In genomic region chr17:74512624-74513084, GRCh38 we compare ENCODE assay signal across 10 cellular contexts. TPM values are rescaled to one million over a fixed set of nuclear protein-coding genes. Genes with fewer than 3 reads are reported as not detected.
DNase-seq lines count a peak whose midpoint lies in the region; ATAC-seq and TF ChIP-seq lines count a peak whose summit lies in the region.
"Had no signal": no experiment of that assay in that cellular context is flagged by ENCODE, and none has a peak within 500 bp of the region (broad histone marks: within the 10 kb centered on the region; RNA-seq: fewer than 3 reads in every experiment).

No MANE protein-coding gene starts in this region.

- POLR2A ChIA-PET in activated B cell treated with CpG ODN at 0.5 μM for 24 hours (lab: Charles Lee), result interaction anchor here (1.0 kb wide), 1 partner anchor 16 kb away, joined by 3 read pairs; no protein-coding TSS in a partner anchor

- WGBS in psoas muscle, 3 donors, result 50 to 77% (median 65%) methylated on average over 7 of the region's 7 CpGs

- intact Hi-C loops in activated B cell treated with CpG ODN at 0.5 μM for 24 hours (cut with micrococcal nuclease), result loop anchor here (1.0 kb wide), 1 partner anchor 16 kb away; no protein-coding TSS in a partner anchor
- intact Hi-C loops in psoas muscle (cut with DNase I), result no loop called here

- peaks cover 17% of the 10 kb centered on the region for H3K4me1 ChIP-seq in psoas muscle
- H3K4me1 ChIP-seq: ascending aorta had no signal

- DNase-seq in activated B cell treated with CpG ODN at 0.5 μM for 24 hours, result no peak
- no peak for DNase-seq in psoas muscle
- no peak for DNase-seq in H7
- DNase-seq in activated effector memory CD4-positive, alpha-beta T cell treated with anti-CD3 and anti-CD28 coated beads, Interleukin-2, amount 50 U/mL, for 16 hours, result no peak
- DNase-seq in LoVo (ENCODE audit: low spot score), result no peak

- H3K4me3 Mint-ChIP-seq in activated B cell treated with CpG ODN at 0.5 μM for 24 hours, result peak overlapping the region; percentile 44

- H3K4me1 Mint-ChIP-seq in activated B cell treated with CpG ODN at 0.5 μM for 24 hours, result peaks cover 26% of the 10 kb centered on the region

- H3K27me3 Mint-ChIP-seq in activated B cell treated with CpG ODN at 0.5 μM for 24 hours, result peaks cover 5% of the 10 kb centered on the region

- TF ChIP-seq CTCF in activated B cell treated with CpG ODN at 0.5 μM for 24 hours (IDR thresholded peaks at IDR 0.05), result no peak
- TF ChIP-seq CTCF in psoas muscle (IDR thresholded peaks at IDR 0.05), result no peak

- H3K9me3 Mint-ChIP-seq in activated B cell treated with CpG ODN at 0.5 μM for 24 hours, result peaks cover 14% of the 10 kb centered on the region

- H3K36me3 Mint-ChIP-seq in activated B cell treated with CpG ODN at 0.5 μM for 24 hours (ENCODE audit: low read depth), result peaks cover 2% of the 10 kb centered on the region

- H3K36me3 ChIP-seq in psoas muscle (ENCODE audit: insufficient read depth in 1 of 2, low read depth in 1 of 2), result no peaks in the 10 kb centered on the region
- no peaks in the 10 kb centered on the region for H3K36me3 ChIP-seq in H7 (replicated peaks; ENCODE audit: control insufficient read depth, insufficient read depth, low read length)
- H3K36me3 ChIP-seq: ascending aorta had no signal

- H3K27ac ChIP-seq in psoas muscle, result peak overlapping the region; percentile 30

- H3K4me3 ChIP-seq in psoas muscle, result no peak overlapping the region
- H3K4me3 ChIP-seq in H7 (ENCODE audit: insufficient read depth, low read depth, low read length), result no peak overlapping the region
- H3K4me3 ChIP-seq: ascending aorta had no signal

- H3K27ac Mint-ChIP-seq in activated B cell treated with CpG ODN at 0.5 μM for 24 hours, result peak overlapping the region; percentile 71

- no peaks in the 10 kb centered on the region for H3K9me3 ChIP-seq in psoas muscle
- H3K9me3 ChIP-seq: ascending aorta had no signal

- H3K27me3 ChIP-seq in psoas muscle (ENCODE audit: insufficient read depth in 3 of 3, low read length in 2 of 3) (no peaks in the 10 kb centered on the region), H7 (ENCODE audit: control insufficient read depth, insufficient read depth, low read length) (no peaks in the 10 kb centered on the region)
- H3K27me3 ChIP-seq: ascending aorta had no signal

- ATAC-seq in GM18517 (IDR thresholded peaks at IDR 0.05; ENCODE audit: unreplicated experiment) (peak; percentile 48), HG02885 (IDR thresholded peaks at IDR 0.05; ENCODE audit: poor library complexity, unreplicated experiment) (peak; percentile 61), activated B cell treated with CpG ODN at 0.5 μM for 24 hours (ENCODE audit: low read depth) (peak; percentile 82), psoas muscle (peak; percentile 79 to 94 (median 90)), HG03025 (IDR thresholded peaks at IDR 0.05; ENCODE audit: low FRiP score, unreplicated experiment) (no peak)

- CTCF ChIA-PET in activated B cell treated with CpG ODN at 0.5 μM for 24 hours (lab: Charles Lee), result interaction anchor here (1.3 to 1.5 kb wide), 2 partner anchors 56 to 144 kb away, joined by 3 to 4 read pairs; no protein-coding TSS in a partner anchor

RNA-seq across cellular contexts. Expression of gene CD300LB, which starts 18.6 kb away (rescaled TPM):
- total RNA-seq in activated B cell treated with CpG ODN at 0.5 μM for 24 hours (not detected in 2 replicates), psoas muscle (under 1 TPM in 2 of 4 donors, not detected in 2; 0.11 to 0.15 TPM)
- under 1 TPM in 2 of 3 donors, not detected in 1; 0.01 to 0.05 TPM for polyA plus RNA-seq in psoas muscle
- not detected in 2 replicates for total RNA-seq in H7 (2014; rRNA removed; shearing (Covaris generic))
- total RNA-seq: ascending aorta, pulmonary artery endothelial cell had no signal

RNA-seq across cellular contexts. Expression of gene CD300C, which starts 33.3 kb away (rescaled TPM):
- 0.16 and 0.17 TPM in 2 replicates for total RNA-seq in activated B cell treated with CpG ODN at 0.5 μM for 24 hours
- under 1 TPM; 0.32 to 0.44 (median 0.41) TPM for total RNA-seq in psoas muscle
- polyA plus RNA-seq in psoas muscle, result under 1 TPM; 0.03 to 0.27 (median 0.18) TPM
- total RNA-seq in H7 (2014; rRNA removed; shearing (Covaris generic)), result not detected in 2 replicates
- total RNA-seq: ascending aorta, pulmonary artery endothelial cell had no signal

RNA-seq across cellular contexts. Expression of gene CD300A, which starts 46.2 kb away (rescaled TPM):
- total RNA-seq in activated B cell treated with CpG ODN at 0.5 μM for 24 hours, result 0.34 and 0.71 TPM in 2 replicates
- total RNA-seq in psoas muscle, result 1 to 10 TPM in 2 of 4 donors, under 1 TPM in 2; 0.54 to 2.4 (median 1.2) TPM
- under 1 TPM; 0.29 to 0.69 (median 0.38) TPM for polyA plus RNA-seq in psoas muscle
- 0.07 and 0.48 TPM in 2 replicates for total RNA-seq in H7 (2014; rRNA removed; shearing (Covaris generic))
- total RNA-seq: pulmonary artery endothelial cell had no signal

RNA-seq across cellular contexts. Expression of gene CD300H, which starts 54.7 kb away (rescaled TPM):
- total RNA-seq in activated B cell treated with CpG ODN at 0.5 μM for 24 hours (not detected in 2 replicates), psoas muscle (not detected)
- polyA plus RNA-seq in psoas muscle, result not detected
- total RNA-seq in H7 (2014; rRNA removed; shearing (Covaris generic)), result not detected in 2 replicates
- total RNA-seq: ascending aorta, pulmonary artery endothelial cell had no signal
